In genomic region chr21:14737922-14738321, GRCh38 we compare ENCODE assay signal across 8 cellular contexts.
A peak's percentile ranks its signal among the peaks of the same experiment; 100 is the strongest.
DNase-seq lines count a peak whose midpoint lies in the region; ATAC-seq and TF ChIP-seq lines count a peak whose summit lies in the region.

No MANE protein-coding gene starts in this region.

- H3K27me3 Mint-ChIP-seq in activated naive CD4-positive, alpha-beta T cell treated with anti-CD3 and anti-CD28 coated beads for 36 hours (ENCODE audit: low read depth): no peaks in the 10 kb centered on the region

- H3K36me3 Mint-ChIP-seq in activated naive CD4-positive, alpha-beta T cell treated with anti-CD3 and anti-CD28 coated beads for 36 hours (ENCODE audit: low read depth): no peaks in the 10 kb centered on the region

- no peak overlapping the region for H3K4me3 Mint-ChIP-seq in activated naive CD4-positive, alpha-beta T cell treated with anti-CD3 and anti-CD28 coated beads for 36 hours

- POLR2A ChIA-PET in HEK293T (lab: Yijun Ruan, JAX): no interaction called here

- H3K4me1 Mint-ChIP-seq in activated naive CD4-positive, alpha-beta T cell treated with anti-CD3 and anti-CD28 coated beads for 36 hours (ENCODE audit: low read depth): peaks cover 31% of the 10 kb centered on the region

- peak; percentile 38 for ATAC-seq in left ventricle myocardium superior
- ATAC-seq in GM18505 (IDR thresholded peaks at IDR 0.05; ENCODE audit: unreplicated experiment): no peak

- CTCF ChIA-PET in HEK293T (lab: Yijun Ruan, JAX): interaction anchor here (0.6 to 1.1 kb wide), 3 partner anchors 10 to 71 kb away, joined by 3 read pairs; no protein-coding TSS in a partner anchor
- CTCF ChIA-PET in activated naive CD4-positive, alpha-beta T cell treated with anti-CD3 and anti-CD28 coated beads for 36 hours (lab: Charles Lee): interaction anchor here (0.5 to 3.2 kb wide), 26 partner anchors 10 to 745 kb away, joined by 3 to 20 read pairs (median 4); partner anchors contain the start of gene HSPA13

- intact Hi-C loops in activated naive CD4-positive, alpha-beta T cell treated with anti-CD3 and anti-CD28 coated beads for 36 hours (cut with micrococcal nuclease): loop anchor here (1.0 to 5.0 kb wide), 11 partner anchors 35 to 745 kb away; no protein-coding TSS in a partner anchor
- intact Hi-C loops in left ventricle myocardium superior (cut with micrococcal nuclease): no loop called here

- DNase-seq in ELR (ENCODE audit: low read depth) (peak; percentile 52), HEK293T (ENCODE audit: extremely low spot score) (peak; percentile 33), NOMO-1 (lab: John Stamatoyannopoulos, UW; ENCODE audit: unreplicated experiment in 2 of 2) (peak; percentile 25 to 80), left ventricle myocardium superior (no peak), HuH-7.5 (ENCODE audit: low spot score) (no peak)
- DNase-seq in activated naive CD4-positive, alpha-beta T cell treated with anti-CD3 and anti-CD28 coated beads for 36 hours: peak; percentile 62
- peak; percentile 44 for DNase-seq in stimulated activated CD4-positive, alpha-beta T cell treated with anti-CD3 and anti-CD28 coated beads, Interleukin-2, amount 100 ng/mL, for 4 hours (ENCODE audit: low read depth)

- no peak overlapping the region for H3K27ac Mint-ChIP-seq in activated naive CD4-positive, alpha-beta T cell treated with anti-CD3 and anti-CD28 coated beads for 36 hours

- no peaks in the 10 kb centered on the region for H3K9me3 Mint-ChIP-seq in activated naive CD4-positive, alpha-beta T cell treated with anti-CD3 and anti-CD28 coated beads for 36 hours

- TF ChIP-seq POLR2A in GM18505 (IDR thresholded peaks at IDR 0.05; ENCODE audit: borderline replicate concordance, extremely low read depth, insufficient read depth, insufficient read length): no peak

TF ChIP-seq in HEK293T, 16 proteins besides CTCF, POLR2A, EP300 and RAD21:
- TF ChIP-seq HDGF (IDR thresholded peaks at IDR 0.05; ENCODE audit: borderline replicate concordance) (no peak), FOXA1 (IDR thresholded peaks at IDR 0.05) (no peak), NFRKB (IDR thresholded peaks at IDR 0.05) (no peak), L3MBTL2 (conservative IDR thresholded peaks at IDR 0.05) (no peak), FOXK2 (IDR thresholded peaks at IDR 0.05) (no peak), FOXM1 (IDR thresholded peaks at IDR 0.05; ENCODE audit: borderline replicate concordance) (no peak), SP1 (IDR thresholded peaks at IDR 0.05) (no peak), LEF1 (IDR thresholded peaks at IDR 0.05; ENCODE audit: borderline replicate concordance) (no peak), ELF4 (IDR thresholded peaks at IDR 0.05) (no peak), TARDBP (IDR thresholded peaks at IDR 0.05) (no peak)

Comparison
In these comparisons a context has a peak if more than half of its experiments do, and no peak if none do; other contexts are left out.
1. DNase-seq: peak in ELR (single experiment), HEK293T (single experiment), NOMO-1 (2 of 2), activated naive CD4-positive, alpha-beta T cell treated with anti-CD3 and anti-CD28 coated beads for 36 hours (single experiment) and stimulated activated CD4-positive, alpha-beta T cell treated with anti-CD3 and anti-CD28 coated beads, Interleukin-2, amount 100 ng/mL, for 4 hours (single experiment); none in left ventricle myocardium superior (single experiment) and HuH-7.5 (single experiment).